Comparison of ENCODE assay signal across 14 cellular contexts in genomic region chr3:156665296-156665695, GRCh38. TPM values are rescaled to one million over a fixed set of nuclear protein-coding genes. Genes with fewer than 3 reads are reported as not detected.
DNase-seq lines count a peak whose midpoint lies in the region; ATAC-seq, FAIRE-seq and TF ChIP-seq lines count a peak whose summit lies in the region.
"Had no signal": no experiment of that assay in that cellular context is flagged by ENCODE, and none has a peak within 500 bp of the region (broad histone marks: within the 10 kb centered on the region; RNA-seq: fewer than 3 reads in every experiment).

No MANE protein-coding gene starts in this region.

- no peak overlapping the region for H3K9ac ChIP-seq in Loucy (ENCODE audit: low read depth, low read length, poor library complexity, severe bottlenecking)
- H3K9ac ChIP-seq: SK-N-SH had no signal

- H3K36me3 ChIP-seq in breast epithelium (no peaks in the 10 kb centered on the region), Loucy (ENCODE audit: insufficient read depth, low read length) (no peaks in the 10 kb centered on the region)

- no peak for TF ChIP-seq CTCF in MCF 10A (IDR thresholded peaks at IDR 0.05; ENCODE audit: unreplicated experiment)
- no peak for TF ChIP-seq CTCF in breast epithelium (IDR thresholded peaks at IDR 0.05)
- no peak for TF ChIP-seq CTCF in Loucy (conservative IDR thresholded peaks at IDR 0.05; ENCODE audit: low read length)

- intact Hi-C loops in MCF 10A (cut with micrococcal nuclease) (no loop called here), breast epithelium (cut with DNase I; ENCODE audit: low total_unique reads) (no loop called here)

- no peak overlapping the region for H3K4me3 Mint-ChIP-seq in MCF 10A (ENCODE audit: unreplicated experiment)

- no peak for TF ChIP-seq POLR2A in breast epithelium (IDR thresholded peaks at IDR 0.05)

- peaks cover 5% of the 10 kb centered on the region for H3K4me1 Mint-ChIP-seq in MCF 10A (ENCODE audit: insufficient read depth, unreplicated experiment)

- no peaks in the 10 kb centered on the region for H3K27me3 Mint-ChIP-seq in MCF 10A (ENCODE audit: insufficient read depth, unreplicated experiment)

- H3K36me3 Mint-ChIP-seq in MCF 10A (ENCODE audit: insufficient read depth, unreplicated experiment) = no peaks in the 10 kb centered on the region

- H3K9me3 Mint-ChIP-seq in MCF 10A (ENCODE audit: unreplicated experiment) = no peaks in the 10 kb centered on the region

- POLR2A ChIA-PET in MCF 10A (lab: Yijun Ruan, JAX) = interaction anchor here (0.7 to 1.2 kb wide), 3 partner anchors 9 to 111 kb away, joined by 3 to 6 read pairs (median 3); partner anchors contain the start of genes SSR3 and TIPARP

- CTCF ChIA-PET in MCF 10A (lab: Yijun Ruan, JAX) = interaction anchor here (0.5 to 1.3 kb wide), 3 partner anchors 8 to 416 kb away, joined by 3 to 4 read pairs (median 3); no protein-coding TSS in a partner anchor

- H3K4me3 ChIP-seq in breast epithelium (no peak overlapping the region), Loucy (ENCODE audit: low read length, poor library complexity, severe bottlenecking) (no peak overlapping the region)

- H3K27me3 ChIP-seq in breast epithelium = no peaks in the 10 kb centered on the region
- H3K27me3 ChIP-seq in Loucy (ENCODE audit: insufficient read depth, low read length, poor library complexity, severe bottlenecking) = no peaks in the 10 kb centered on the region

- ATAC-seq in HG02798 (IDR thresholded peaks at IDR 0.05; ENCODE audit: poor library complexity, unreplicated experiment) = no peak
- ATAC-seq: left ventricle myocardium superior had no signal

- DNase-seq in MCF 10A (ENCODE audit: unreplicated experiment) = peak; percentile 44
- no peak for DNase-seq in breast epithelium (ENCODE audit: low spot score in 2 of 2)
- DNase-seq in dermis blood vessel endothelial cell = peak; percentile 31
- DNase-seq in urothelium cell line (ENCODE audit: low spot score) = no peak
- no peak for DNase-seq in NCI-H187 treated with DMSO at 0.1 percent for 48 hours (lab: John Stamatoyannopoulos, UW)
- no peak for DNase-seq in Ammon's horn (ENCODE audit: low spot score)
- DNase-seq: left ventricle myocardium superior; NCI-H1694 treated with DMSO at 0.1 percent for 48 hours; SK-N-SH; small intestine; stimulated activated naive CD4-positive, alpha-beta T cell treated with Interleukin-2 at 50 U/mL for 16 hours had no signal

- H4K20me1 ChIP-seq in Loucy (ENCODE audit: insufficient read depth, low read length, poor library complexity, severe bottlenecking) = no peaks in the 10 kb centered on the region

- H3K9me2 ChIP-seq in Loucy (replicated peaks; ENCODE audit: low read depth, low read length) = no peaks in the 10 kb centered on the region
- H3K9me2 ChIP-seq: SK-N-SH had no signal

- no peaks in the 10 kb centered on the region for H3K79me2 ChIP-seq in Loucy (ENCODE audit: insufficient read depth, low read length)

- H2AFZ ChIP-seq in Loucy (ENCODE audit: low read length) = no peak overlapping the region

- H3K27ac ChIP-seq in breast epithelium = no peak overlapping the region
- H3K27ac ChIP-seq: C4-2B had no signal

- BruUV-seq in MCF 10A (replicated peaks; lab: Mats Ljungman, UMichigan) = no TSS peak

- H3K4me1 ChIP-seq in breast epithelium (no peaks in the 10 kb centered on the region), Loucy (ENCODE audit: insufficient read depth, low read length, poor library complexity, severe bottlenecking) (peaks cover 14% of the 10 kb centered on the region)

- H3K4me2 ChIP-seq in Loucy (ENCODE audit: low read depth, low read length, poor library complexity, severe bottlenecking) = peak overlapping the region; percentile 59
- H3K4me2 ChIP-seq: SK-N-SH had no signal

- H3K9me3 ChIP-seq in breast epithelium (no peaks in the 10 kb centered on the region), Loucy (ENCODE audit: insufficient read depth, low read depth, low read length) (no peaks in the 10 kb centered on the region)
- H3K9me3 ChIP-seq: SK-N-SH had no signal

- H3F3A ChIP-seq in Loucy (ENCODE audit: low read depth) = 0 out of 2 replicates have a peak, but pooled peaks cover 2% of the 10 kb centered on the region

- H3K27ac Mint-ChIP-seq in MCF 10A (ENCODE audit: low read depth, unreplicated experiment) = no peak overlapping the region

- peak; percentile 71 for FAIRE-seq in urothelium cell line (lab: Jason Lieb, UNC)
- FAIRE-seq: small intestine had no signal

RNA-seq across cellular contexts. Expression of gene TIPARP, which starts 9.1 kb away (rescaled TPM):
- total RNA-seq in MCF 10A (2022) (41.6 and 50.0 TPM in 2 replicates), breast epithelium (100 to 1,000 TPM in 1 of 3 donors, 10 to 100 TPM in 2; 28.5 to 103 (median 45.1) TPM), dermis blood vessel endothelial cell (23.1 and 31.7 TPM in 2 replicates)

Comparison
In these comparisons a context has a peak if more than half of its experiments do, and no peak if none do; other contexts are left out.
1. DNase-seq: peak in MCF 10A (single experiment) and dermis blood vessel endothelial cell (single experiment); none in breast epithelium (0 of 2), urothelium cell line (single experiment), NCI-H187 treated with DMSO at 0.1 percent for 48 hours (single experiment) and Ammon's horn (single experiment).